Comparison of ENCODE assay signal across 25 cellular contexts in genomic region chr13:43546821-43547220, GRCh38.
"Had no signal": no experiment of that assay in that cellular context is flagged by ENCODE, and none has a peak within 500 bp of the region (broad histone marks: within the 10 kb centered on the region; RNA-seq: fewer than 3 reads in every experiment).

No MANE protein-coding gene starts in this region.

- H3K4me1 Mint-ChIP-seq: activated B cell treated with CpG ODN at 0.5 μM for 24 hours; activated naive CD4-positive, alpha-beta T cell treated with anti-CD3 and anti-CD28 coated beads, Interleukin-2, amount 50 U/mL, for 24 hours; activated naive CD8-positive, alpha-beta T cell treated with anti-CD3 and anti-CD28 coated beads, Interleukin-2, amount 50 U/mL, for 24 hours; activated T-helper 17 cell treated with anti-CD3 and anti-CD28 coated beads, Interleukin-2, amount 50 U/mL, for 72 hours; central memory CD8-positive, alpha-beta T cell; naive B cell; stimulated activated naive B cell treated with anti-CD40 and anti-IgM and Interleukin-4, amounts not matched to agents 10 μg/mL and 1 μg/mL and 100 μg/mL, for 72 hours; T-helper 17 cell had no signal

- H2AFZ ChIP-seq: parathyroid adenoma had no signal

- H3K4me1 ChIP-seq: breast epithelium, left lung, parathyroid adenoma, upper lobe of right lung had no signal

- DNase-seq: activated B cell treated with CpG ODN at 0.5 μM for 24 hours; activated CD4-positive, alpha-beta T cell treated with anti-CD3 and anti-CD28 coated beads, Interleukin-2, amount 50 U/mL, for 1 hour; activated CD8-positive, alpha-beta T cell treated with anti-CD3 and anti-CD28 coated beads for 36 hours; activated gamma-delta T cell treated with Interleukin-2 at 50 U/mL for 16 hours; activated naive CD8-positive, alpha-beta T cell treated with anti-CD3 and anti-CD28 coated beads, Interleukin-2, amount 50 U/mL, for 24 hours; activated T-cell treated with anti-CD3 and anti-CD28 coated beads, Interleukin-2, amount 50 U/mL, for 4 hours; effector memory CD4-positive, alpha-beta T cell; left lung; naive B cell; occipital lobe; stimulated activated CD4-positive, alpha-beta T cell treated with anti-CD3 and anti-CD28 coated beads, Interleukin-15, amount 100 ng/mL, for 24 hours; stimulated activated CD4-positive, alpha-beta T cell treated with anti-CD3 and anti-CD28 coated beads, Interleukin-2, amount 100 ng/mL, for 24 hours; stimulated activated naive B cell treated with anti-CD40 and anti-IgM and Interleukin-4, amounts not matched to agents 10 μg/mL and 1 μg/mL and 100 μg/mL, for 72 hours; stomach; T-helper 17 cell; T1000; tibial artery; upper lobe of right lung had no signal

- H3K27ac Mint-ChIP-seq: activated B cell treated with CpG ODN at 0.5 μM for 24 hours; activated CD8-positive, alpha-beta T cell treated with anti-CD3 and anti-CD28 coated beads for 36 hours; activated naive CD4-positive, alpha-beta T cell treated with anti-CD3 and anti-CD28 coated beads, Interleukin-2, amount 50 U/mL, for 24 hours; activated naive CD8-positive, alpha-beta T cell treated with anti-CD3 and anti-CD28 coated beads, Interleukin-2, amount 50 U/mL, for 24 hours; activated T-helper 17 cell treated with anti-CD3 and anti-CD28 coated beads, Interleukin-2, amount 50 U/mL, for 72 hours; naive B cell; stimulated activated naive B cell treated with anti-CD40 and anti-IgM and Interleukin-4, amounts not matched to agents 10 μg/mL and 1 μg/mL and 100 μg/mL, for 72 hours; T-helper 17 cell had no signal

- H3K36me3 Mint-ChIP-seq: activated naive CD4-positive, alpha-beta T cell treated with anti-CD3 and anti-CD28 coated beads, Interleukin-2, amount 50 U/mL, for 24 hours; naive B cell; stimulated activated naive B cell treated with anti-CD40 and anti-IgM and Interleukin-4, amounts not matched to agents 10 μg/mL and 1 μg/mL and 100 μg/mL, for 72 hours had no signal

- H3K36me3 ChIP-seq: breast epithelium, left lung, right atrium auricular region, stomach, tibial artery, upper lobe of right lung had no signal

- H3K4me3 ChIP-seq: breast epithelium, left lung, lung, right atrium auricular region, stomach, tibial artery, upper lobe of right lung had no signal

- H3K9ac ChIP-seq: parathyroid adenoma had no signal

- H3K27ac ChIP-seq: left lung, parathyroid adenoma, right atrium auricular region, stomach, tibial artery, upper lobe of right lung had no signal

- H3K27me3 Mint-ChIP-seq: central memory CD8-positive, alpha-beta T cell; naive B cell; stimulated activated naive B cell treated with anti-CD40 and anti-IgM and Interleukin-4, amounts not matched to agents 10 μg/mL and 1 μg/mL and 100 μg/mL, for 72 hours had no signal

- H3K4me3 Mint-ChIP-seq: activated B cell treated with CpG ODN at 0.5 μM for 24 hours; activated CD8-positive, alpha-beta T cell treated with anti-CD3 and anti-CD28 coated beads for 36 hours; activated naive CD4-positive, alpha-beta T cell treated with anti-CD3 and anti-CD28 coated beads, Interleukin-2, amount 50 U/mL, for 24 hours; activated naive CD8-positive, alpha-beta T cell treated with anti-CD3 and anti-CD28 coated beads, Interleukin-2, amount 50 U/mL, for 24 hours; activated T-cell treated with anti-CD3 and anti-CD28 coated beads, Interleukin-2, amount 50 U/mL, for 4 hours; activated T-helper 17 cell treated with anti-CD3 and anti-CD28 coated beads, Interleukin-2, amount 50 U/mL, for 72 hours; central memory CD8-positive, alpha-beta T cell; naive B cell; stimulated activated naive B cell treated with anti-CD40 and anti-IgM and Interleukin-4, amounts not matched to agents 10 μg/mL and 1 μg/mL and 100 μg/mL, for 72 hours; T-helper 17 cell had no signal

- H3K27me3 ChIP-seq: breast epithelium, left lung, right atrium auricular region, stomach, tibial artery, upper lobe of right lung had no signal

- ATAC-seq: activated CD8-positive, alpha-beta T cell treated with anti-CD3 and anti-CD28 coated beads for 36 hours; activated naive CD8-positive, alpha-beta T cell treated with anti-CD3 and anti-CD28 coated beads, Interleukin-2, amount 50 U/mL, for 24 hours; activated T-cell treated with anti-CD3 and anti-CD28 coated beads, Interleukin-2, amount 50 U/mL, for 4 hours; activated T-helper 17 cell treated with anti-CD3 and anti-CD28 coated beads, Interleukin-2, amount 50 U/mL, for 72 hours; left lung; stimulated activated naive B cell treated with anti-CD40 and anti-IgM and Interleukin-4, amounts not matched to agents 10 μg/mL and 1 μg/mL and 100 μg/mL, for 72 hours; T-helper 17 cell had no signal

- H3K9me3 ChIP-seq: breast epithelium, left lung, right atrium auricular region, stomach, tibial artery, upper lobe of right lung had no signal

- H3K9me3 Mint-ChIP-seq: activated B cell treated with CpG ODN at 0.5 μM for 24 hours; activated CD8-positive, alpha-beta T cell treated with anti-CD3 and anti-CD28 coated beads for 36 hours; activated naive CD4-positive, alpha-beta T cell treated with anti-CD3 and anti-CD28 coated beads, Interleukin-2, amount 50 U/mL, for 24 hours; activated naive CD8-positive, alpha-beta T cell treated with anti-CD3 and anti-CD28 coated beads, Interleukin-2, amount 50 U/mL, for 24 hours; activated T-cell treated with anti-CD3 and anti-CD28 coated beads, Interleukin-2, amount 50 U/mL, for 4 hours; activated T-helper 17 cell treated with anti-CD3 and anti-CD28 coated beads, Interleukin-2, amount 50 U/mL, for 72 hours; central memory CD8-positive, alpha-beta T cell; naive B cell; stimulated activated naive B cell treated with anti-CD40 and anti-IgM and Interleukin-4, amounts not matched to agents 10 μg/mL and 1 μg/mL and 100 μg/mL, for 72 hours had no signal
